Comparison of ENCODE assay signal across 8 cellular contexts in the genomic region with DNA sequence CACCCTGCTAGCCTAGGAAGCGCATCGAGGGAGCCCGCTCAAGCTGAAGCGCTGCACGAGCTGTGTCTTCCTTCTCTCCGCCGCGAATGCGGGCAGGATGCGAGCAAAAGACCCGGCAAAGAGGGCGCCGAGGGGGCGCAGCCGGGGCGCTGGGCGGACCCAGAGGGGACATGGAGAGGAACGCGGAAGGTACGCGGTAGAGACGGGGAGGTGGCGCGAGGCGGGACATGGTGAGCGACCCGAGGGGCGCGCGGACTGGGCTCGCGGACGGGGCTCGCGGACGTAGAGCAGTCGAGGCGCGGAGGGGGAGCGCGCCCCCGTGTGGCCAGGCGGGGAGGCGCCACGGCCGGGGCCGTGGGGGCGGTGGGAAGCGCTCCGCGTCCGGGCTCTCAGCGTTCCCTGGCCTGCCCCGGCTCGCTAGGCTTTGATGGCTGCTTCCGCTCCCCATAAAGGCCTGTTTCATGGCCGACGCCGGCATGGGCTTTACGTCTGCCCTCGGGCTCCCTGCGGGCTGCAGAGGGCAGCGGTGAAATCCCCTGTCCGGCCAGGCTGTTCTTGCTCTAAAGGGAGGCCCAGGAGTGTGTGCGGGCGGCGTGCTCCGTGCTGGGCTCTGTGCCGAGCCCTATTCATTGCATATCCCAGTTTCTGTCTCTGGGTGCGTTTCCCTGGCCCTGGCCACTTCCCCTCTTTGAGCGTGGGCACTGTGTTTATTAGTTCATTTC. TPM values are rescaled to one million over a fixed set of nuclear protein-coding genes. Genes with fewer than 3 reads are reported as not detected.
DNase-seq lines count a peak whose midpoint lies in the region; TF ChIP-seq lines count a peak whose summit lies in the region.

No MANE protein-coding gene starts in this region.

- H3K27me3 Mint-ChIP-seq in CD8-positive, alpha-beta memory T cell, result peaks cover 50 to 76% of the 10 kb centered on the region in 2 donors
- peaks cover 79% of the 10 kb centered on the region for H3K27me3 Mint-ChIP-seq in activated naive CD8-positive, alpha-beta T cell treated with anti-CD3 and anti-CD28 coated beads for 36 hours
- peaks cover 68% of the 10 kb centered on the region for H3K27me3 Mint-ChIP-seq in osteocyte (ENCODE audit: unreplicated experiment)

- H3K4me3 Mint-ChIP-seq in CD8-positive, alpha-beta memory T cell, result peak overlapping the region in 6 of 7 donors; percentile 66 to 76 (median 72)
- peak overlapping the region; percentile 67 for H3K4me3 Mint-ChIP-seq in activated naive CD8-positive, alpha-beta T cell treated with anti-CD3 and anti-CD28 coated beads for 36 hours
- peak overlapping the region; percentile 72 for H3K4me3 Mint-ChIP-seq in osteocyte (ENCODE audit: unreplicated experiment)

- peak; percentile 96 for TF ChIP-seq CTCF in osteocyte (IDR thresholded peaks at IDR 0.05)
- peak; percentile 77 to 94 for TF ChIP-seq CTCF in tibial artery (IDR thresholded peaks at IDR 0.05)

- peaks cover 0 to 8% (median 1%) of the 10 kb centered on the region in 3 donors for H3K36me3 Mint-ChIP-seq in CD8-positive, alpha-beta memory T cell
- H3K36me3 Mint-ChIP-seq in activated naive CD8-positive, alpha-beta T cell treated with anti-CD3 and anti-CD28 coated beads for 36 hours, result no peaks in the 10 kb centered on the region
- no peaks in the 10 kb centered on the region for H3K36me3 Mint-ChIP-seq in osteocyte (ENCODE audit: unreplicated experiment)

- peaks cover 11 to 17% (median 16%) of the 10 kb centered on the region in 5 donors for H3K9me3 Mint-ChIP-seq in CD8-positive, alpha-beta memory T cell
- H3K9me3 Mint-ChIP-seq in activated naive CD8-positive, alpha-beta T cell treated with anti-CD3 and anti-CD28 coated beads for 36 hours, result peaks cover 5% of the 10 kb centered on the region
- H3K9me3 Mint-ChIP-seq in osteocyte (ENCODE audit: unreplicated experiment), result peaks cover 14% of the 10 kb centered on the region

- no peak overlapping the region for H3K27ac Mint-ChIP-seq in CD8-positive, alpha-beta memory T cell
- no peak overlapping the region for H3K27ac Mint-ChIP-seq in activated naive CD8-positive, alpha-beta T cell treated with anti-CD3 and anti-CD28 coated beads for 36 hours
- no peak overlapping the region for H3K27ac Mint-ChIP-seq in osteocyte (ENCODE audit: unreplicated experiment)

- peaks cover 44% of the 10 kb centered on the region for H3K27me3 ChIP-seq in CD8-positive, alpha-beta memory T cell (ENCODE audit: insufficient read depth, low read length, poor library complexity, severe bottlenecking)
- H3K27me3 ChIP-seq in SJSA1 (replicated peaks) (no peaks in the 10 kb centered on the region), tibial artery (peaks cover 0 to 73% of the 10 kb centered on the region in 2 donors)

- no peaks in the 10 kb centered on the region for H3K9me3 ChIP-seq in CD8-positive, alpha-beta memory T cell (ENCODE audit: low read length)
- H3K9me3 ChIP-seq in SJSA1 (replicated peaks) (no peaks in the 10 kb centered on the region), tibial artery (no peaks in the 10 kb centered on the region)

- H3K36me3 ChIP-seq in CD8-positive, alpha-beta memory T cell (ENCODE audit: insufficient read depth, low read length), result no peaks in the 10 kb centered on the region
- H3K36me3 ChIP-seq in SJSA1 (no peaks in the 10 kb centered on the region), tibial artery (no peaks in the 10 kb centered on the region)

- DNase-seq in CD8-positive, alpha-beta memory T cell, result peak in 4 of 5 donors; percentile 19 to 65 (median 44)
- DNase-seq in HK-2 (ENCODE audit: unreplicated experiment) (peak; percentile 59), SJSA1 (ENCODE audit: low read depth in 1 of 2, low spot score in 2 of 2) (peak in 1 of 2 experiments; percentile 43), cardiac septum (ENCODE audit: low spot score) (peak; percentile 79), osteocyte (ENCODE audit: extremely low spot score, unreplicated experiment) (peak; percentile 91), tibial artery (peak in 1 of 2 donors; percentile 73), dedifferentiated amniotic fluid mesenchymal stem cell (ENCODE audit: extremely low spot score) (no peak)
- DNase-seq in activated naive CD8-positive, alpha-beta T cell treated with anti-CD3 and anti-CD28 coated beads for 36 hours, result peak; percentile 79

- intact Hi-C loops in cardiac septum (cut with DNase I), result no loop called here
- intact Hi-C loops in tibial artery (cut with DNase I; ENCODE audit: low total_unique reads), result no loop called here

- peaks cover 7% of the 10 kb centered on the region for H3K4me1 ChIP-seq in CD8-positive, alpha-beta memory T cell (ENCODE audit: insufficient read depth, low read length)
- H3K4me1 ChIP-seq in SJSA1 (replicated peaks) (peaks cover 4% of the 10 kb centered on the region; the same call in 1 of the 2 replicates), tibial artery (peaks cover 0 to 22% (median 17%) of the 10 kb centered on the region in 4 donors)

- POLR2A ChIA-PET in CD8-positive, alpha-beta memory T cell (lab: Charles Lee), result no interaction called here

- peak overlapping the region; percentile 53 for H3K4me3 ChIP-seq in CD8-positive, alpha-beta memory T cell (ENCODE audit: low read length)
- peak overlapping the region; percentile 26 for H3K4me3 ChIP-seq in SJSA1
- H3K4me3 ChIP-seq in tibial artery, result peak overlapping the region; percentile 46 to 51

- H3K4me1 Mint-ChIP-seq in CD8-positive, alpha-beta memory T cell, result peaks cover 2 to 15% (median 4%) of the 10 kb centered on the region in 3 donors
- peaks cover 7% of the 10 kb centered on the region for H3K4me1 Mint-ChIP-seq in activated naive CD8-positive, alpha-beta T cell treated with anti-CD3 and anti-CD28 coated beads for 36 hours
- peaks cover 3% of the 10 kb centered on the region for H3K4me1 Mint-ChIP-seq in osteocyte (ENCODE audit: unreplicated experiment)

- CTCF ChIA-PET in CD8-positive, alpha-beta memory T cell (lab: Charles Lee), result interaction anchor here (0.6 to 2.0 kb wide), 7 partner anchors 10 to 504 kb away, joined by 3 to 6 read pairs (median 3); no protein-coding TSS in a partner anchor

- no peak overlapping the region for H3K27ac ChIP-seq in CD8-positive, alpha-beta memory T cell (ENCODE audit: low read depth, low read length)
- H3K27ac ChIP-seq in SJSA1 (no peak overlapping the region), tibial artery (no peak overlapping the region)

RNA-seq across cellular contexts. Expression of a gene that starts 31.2 kb away (rescaled TPM):
- total RNA-seq in CD8-positive, alpha-beta memory T cell, result not detected
- polyA plus RNA-seq in CD8-positive, alpha-beta memory T cell, result not detected
- not detected in 2 replicates for total RNA-seq in SJSA1 (2014; rRNA removed; shearing (Covaris generic))
- not detected for total RNA-seq in activated naive CD8-positive, alpha-beta T cell treated with anti-CD3 and anti-CD28 coated beads for 36 hours
- total RNA-seq in cardiac septum (not detected), osteocyte (not detected in 2 replicates)

RNA-seq across cellular contexts. Expression of a gene that starts 41.7 kb away (rescaled TPM):
- total RNA-seq in CD8-positive, alpha-beta memory T cell, result 1 to 10 TPM; 3.0 to 3.4 TPM
- polyA plus RNA-seq in CD8-positive, alpha-beta memory T cell, result 2.6 TPM
- total RNA-seq in SJSA1 (2014; rRNA removed; shearing (Covaris generic)), result 0.47 and 2.2 TPM in 2 replicates
- 1 to 10 TPM; 3.0 to 3.6 TPM for total RNA-seq in activated naive CD8-positive, alpha-beta T cell treated with anti-CD3 and anti-CD28 coated beads for 36 hours
- total RNA-seq in cardiac septum (17.8 TPM), osteocyte (10.2 and 12.3 TPM in 2 replicates)
